Comparison of ENCODE assay signal across 7 cellular contexts in the genomic region with DNA sequence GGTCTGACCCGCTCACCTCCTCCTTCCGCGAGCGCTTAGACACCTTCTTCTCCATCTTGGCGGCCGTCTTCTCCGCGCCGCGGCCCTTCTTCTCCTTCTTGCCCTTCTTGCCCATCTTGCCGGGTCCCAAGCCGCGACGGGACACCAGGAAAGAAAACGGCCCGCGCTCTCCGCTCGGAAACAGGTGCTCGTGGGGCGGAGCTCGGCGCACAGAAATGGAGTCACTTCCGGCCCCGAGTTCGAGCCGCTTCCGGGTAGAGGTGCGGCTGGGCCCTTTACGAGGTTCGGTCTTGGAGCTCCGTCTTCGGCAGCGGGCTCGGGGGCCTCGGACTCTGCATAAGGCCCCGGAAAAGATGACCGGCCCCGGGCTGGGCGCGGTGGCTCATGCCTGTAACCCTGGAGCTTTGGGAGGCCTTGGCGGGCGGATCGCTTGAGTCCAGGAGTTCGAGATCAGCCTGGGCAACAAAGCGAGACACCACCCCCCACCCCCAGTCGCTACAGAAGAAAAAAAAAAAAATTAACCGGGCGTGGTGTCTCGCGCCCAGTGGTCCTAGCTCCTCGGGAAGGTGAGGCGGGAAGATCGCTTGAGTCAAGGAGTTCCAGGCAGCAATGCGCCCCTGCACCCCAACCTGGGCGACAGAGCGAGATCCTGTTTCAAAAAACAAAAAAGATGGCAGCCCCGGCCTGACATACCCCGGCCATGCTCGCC.
A peak's percentile ranks its signal among the peaks of the same experiment; 100 is the strongest.
DNase-seq lines count a peak whose midpoint lies in the region; ATAC-seq and TF ChIP-seq lines count a peak whose summit lies in the region.

A gene (minus strand): TSS at position 211 of the 709 bp plus-strand sequence. CDS start 96 bp downstream, at position 115.

- ATAC-seq in HG02852 (IDR thresholded peaks at IDR 0.05; ENCODE audit: unreplicated experiment) = peak; percentile 74

- H3K9ac ChIP-seq in iPS-20b (ENCODE audit: low read depth, low read length) = peak within 1 kb of the TSS; percentile 92

- H3K9me3 ChIP-seq in WERI-Rb-1 (ENCODE audit: severe bottlenecking) (no peaks in the 10 kb centered on the region), iPS-20b (ENCODE audit: insufficient read depth, low read depth, low read length) (no peaks in the 10 kb centered on the region)

- H3K4me1 ChIP-seq in iPS-20b (ENCODE audit: insufficient read depth, low read length) = 0 out of 2 replicates have a peak, but pooled peaks cover 2% of the 10 kb centered on the region

- TF ChIP-seq POLR2A in GM15510 (IDR thresholded peaks at IDR 0.05; ENCODE audit: borderline replicate concordance, extremely low read depth, insufficient read length) = peak; percentile 82

- H3K27me3 ChIP-seq in WERI-Rb-1 (ENCODE audit: insufficient read depth, low read depth, severe bottlenecking) (no peaks in the 10 kb centered on the region), iPS-20b (ENCODE audit: insufficient read depth, low read length) (no peaks in the 10 kb centered on the region)

- H3K4me3 ChIP-seq in WERI-Rb-1 (ENCODE audit: low read depth, low read length) = peak within 1 kb of the TSS; percentile 68
- H3K4me3 ChIP-seq in iPS-20b (ENCODE audit: low read length) = peak within 1 kb of the TSS; percentile 99
- H3K4me3 ChIP-seq in skin epidermis = peak within 1 kb of the TSS; percentile 74 to 100 (median 90)

- H3K36me3 ChIP-seq in WERI-Rb-1 (peaks cover 6% of the 10 kb centered on the region), iPS-20b (ENCODE audit: insufficient read depth, low read depth, low read length) (peaks cover 34% of the 10 kb centered on the region)

- TF ChIP-seq CTCF in WERI-Rb-1 (IDR thresholded peaks at IDR 0.05; ENCODE audit: low read depth, low read length) = no peak

- in situ Hi-C loops in T47D (cut with HindIII; ENCODE audit: low pct_unique_long_range_greater_than_20kb, low sequenced_read_pairs) = no loop called here

- DNase-seq in NCI-H2171 (lab: John Stamatoyannopoulos, UW) (peak; percentile 67), WERI-Rb-1 (peak; percentile 72), T47D (ENCODE audit: low read depth in 1 of 2, low spot score in 1 of 2) (peak; percentile 94 to 95)

- peak within 1 kb of the TSS; percentile 79 for H3K27ac ChIP-seq in WERI-Rb-1
- H3K27ac ChIP-seq in iPS-20b (ENCODE audit: low read length) = peak within 1 kb of the TSS; percentile 87
- peak within 1 kb of the TSS; percentile 63 to 96 (median 90) for H3K27ac ChIP-seq in skin epidermis

Comparison
In these comparisons a context has a peak if more than half of its experiments do, and no peak if none do; other contexts are left out.
1. Peak in every context shown above with its lines: DNase-seq, ATAC-seq, H3K4me3 ChIP-seq and H3K27ac ChIP-seq.